In genomic region chr1:19055001-19055400, GRCh38 we compare ENCODE assay signal across 25 cellular contexts.
"Had no signal": no experiment of that assay in that cellular context is flagged by ENCODE, and none has a peak within 500 bp of the region (broad histone marks: within the 10 kb centered on the region; RNA-seq: fewer than 3 reads in every experiment).

No MANE protein-coding gene starts in this region.

- H3K9me3 Mint-ChIP-seq: memory B cell; mesothelial cell of epicardium; natural killer cell; neural progenitor cell; stimulated activated naive B cell treated with anti-CD40 and anti-IgM and Interleukin-4, amounts not matched to agents 10 μg/mL and 1 μg/mL and 100 μg/mL, for 72 hours; stimulated activated naive CD8-positive, alpha-beta T cell treated with anti-CD3 and anti-CD28 coated beads, Interleukin-15, amount 100 ng/mL, for 72 hours; type B pancreatic cell had no signal

- H3K4me1 Mint-ChIP-seq: memory B cell, mesothelial cell of epicardium, natural killer cell had no signal

- H3K4me3 Mint-ChIP-seq: memory B cell; mesothelial cell of epicardium; natural killer cell; neural progenitor cell; stimulated activated naive B cell treated with anti-CD40 and anti-IgM and Interleukin-4, amounts not matched to agents 10 μg/mL and 1 μg/mL and 100 μg/mL, for 72 hours; stimulated activated naive CD8-positive, alpha-beta T cell treated with anti-CD3 and anti-CD28 coated beads, Interleukin-15, amount 100 ng/mL, for 72 hours; type B pancreatic cell had no signal

- ATAC-seq: gastroesophageal sphincter, natural killer cell, sciatic nerve had no signal

- H3K4me1 ChIP-seq: colonic mucosa, gastroesophageal sphincter, lower lobe of right lung, parathyroid adenoma, prostate gland, uterus had no signal

- H3K9ac ChIP-seq: neural progenitor cell, parathyroid adenoma had no signal

- H3K27me3 ChIP-seq: neural progenitor cell had no signal

- H3K27ac ChIP-seq: colonic mucosa, gastroesophageal sphincter, lower lobe of right lung, neural progenitor cell, parathyroid adenoma, prostate gland, spleen, thoracic aorta, uterus had no signal

- H3K36me3 ChIP-seq: colonic mucosa, esophagus squamous epithelium, gastroesophageal sphincter, lower lobe of right lung, neural progenitor cell, prostate gland, spleen, thoracic aorta, uterus had no signal

- H3K4me2 ChIP-seq: neural progenitor cell had no signal

- H3K36me3 Mint-ChIP-seq: memory B cell; mesothelial cell of epicardium; natural killer cell; neural progenitor cell; stimulated activated naive B cell treated with anti-CD40 and anti-IgM and Interleukin-4, amounts not matched to agents 10 μg/mL and 1 μg/mL and 100 μg/mL, for 72 hours; type B pancreatic cell had no signal

- H3K9me3 ChIP-seq: colonic mucosa, esophagus squamous epithelium, gastroesophageal sphincter, lower lobe of right lung, prostate gland, spleen, thoracic aorta, uterus had no signal

- H3K4me3 ChIP-seq: colonic mucosa, esophagus squamous epithelium, gastroesophageal sphincter, lower lobe of right lung, neural progenitor cell, prostate gland, spleen, thoracic aorta, uterus had no signal

- DNase-seq: colonic mucosa; dermis blood vessel endothelial cell; esophagus squamous epithelium; foreskin fibroblast; hippocampal formation; left colon; lower lobe of right lung; natural killer cell; occipital lobe; spleen; stimulated activated CD4-positive, alpha-beta T cell treated with anti-CD3 and anti-CD28 coated beads, Interleukin-15, amount 100 ng/mL, for 24 hours; stimulated activated CD4-positive, alpha-beta T cell treated with anti-CD3 and anti-CD28 coated beads, Interleukin-1b, Interleukin-23, amount 100 ng/mL, for 48 hours; stimulated activated CD4-positive, alpha-beta T cell treated with anti-CD3 and anti-CD28 coated beads, Interleukin-4, amount 100 ng/mL, for 24 hours; stimulated activated naive B cell treated with anti-CD40 and anti-IgM and Interleukin-4, amounts not matched to agents 10 μg/mL and 1 μg/mL and 100 μg/mL, for 72 hours; stimulated activated naive CD8-positive, alpha-beta T cell treated with anti-CD3 and anti-CD28 coated beads, Interleukin-15, amount 100 ng/mL, for 72 hours; uterus had no signal

- H3K27ac Mint-ChIP-seq: memory B cell; mesothelial cell of epicardium; natural killer cell; stimulated activated naive B cell treated with anti-CD40 and anti-IgM and Interleukin-4, amounts not matched to agents 10 μg/mL and 1 μg/mL and 100 μg/mL, for 72 hours; type B pancreatic cell had no signal
